ENCODE assay signal across 8 cellular contexts in the genomic region with DNA sequence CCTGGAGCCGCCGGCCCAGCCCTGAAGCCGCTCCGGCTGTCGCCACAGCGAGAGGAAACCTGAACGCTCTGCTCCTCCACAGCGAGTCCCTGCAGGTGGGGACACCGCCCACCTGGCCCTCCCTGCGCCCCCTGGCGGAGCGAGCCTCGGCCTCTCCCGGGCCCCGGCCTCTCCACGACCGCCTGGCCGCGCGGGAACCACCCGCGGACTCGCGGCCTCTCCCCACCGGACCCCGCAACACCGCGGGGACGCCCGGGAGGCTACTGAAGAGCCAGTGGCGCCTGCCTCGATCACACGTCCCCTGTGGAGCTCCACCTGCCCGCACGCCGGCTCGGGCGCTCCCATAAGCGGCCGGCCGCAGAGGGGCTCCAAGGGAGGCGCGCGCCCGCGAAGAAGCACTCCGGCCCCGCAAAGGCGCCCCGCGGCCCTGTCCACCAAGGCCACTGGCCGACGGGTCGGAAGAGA.
DNase-seq lines count a peak whose midpoint lies in the region; ATAC-seq and TF ChIP-seq lines count a peak whose summit lies in the region.

No MANE protein-coding gene starts in this region.

- in situ Hi-C loops in mammary epithelial cell (cut with MboI; ENCODE audit: low sequenced_read_pairs in 2 of 2) = no loop called here

- no peaks in the 10 kb centered on the region for H3K9me3 Mint-ChIP-seq in CD8-positive, alpha-beta memory T cell

- 4% methylated on average over 41 of the region's 54 CpGs for WGBS in mammary epithelial cell (ENCODE audit: low coverage, missing lambda C conversion rate)

- H3K4me3 Mint-ChIP-seq in CD8-positive, alpha-beta memory T cell = peak overlapping the region in 4 of 7 donors; percentile 10 to 66 (median 56)

- no peaks in the 10 kb centered on the region for H3K27me3 ChIP-seq in CD8-positive, alpha-beta memory T cell (ENCODE audit: insufficient read depth, low read length, poor library complexity, severe bottlenecking)
- H3K27me3 ChIP-seq in mammary epithelial cell (ENCODE audit: insufficient read depth, low read length) = no peaks in the 10 kb centered on the region

- no peaks in the 10 kb centered on the region for H3K9me3 ChIP-seq in CD8-positive, alpha-beta memory T cell (ENCODE audit: low read length)
- H3K9me3 ChIP-seq in mammary epithelial cell (replicated peaks; ENCODE audit: insufficient read depth, low read length) = no peaks in the 10 kb centered on the region

- H3K27me3 Mint-ChIP-seq in CD8-positive, alpha-beta memory T cell = peaks cover 13 to 25% of the 10 kb centered on the region in 2 donors

- peak overlapping the region; percentile 85 for H2AFZ ChIP-seq in mammary epithelial cell (ENCODE audit: low read depth, low read length)

- ATAC-seq in left colon = peak; percentile 100

- peaks cover 22% of the 10 kb centered on the region for H3K4me1 ChIP-seq in CD8-positive, alpha-beta memory T cell (ENCODE audit: insufficient read depth, low read length)
- peaks cover 8% of the 10 kb centered on the region for H3K4me1 ChIP-seq in mammary epithelial cell (ENCODE audit: insufficient read depth, low read length)

- H3K9ac ChIP-seq in mammary epithelial cell (ENCODE audit: insufficient read depth, low read length) = no peak overlapping the region

- peak overlapping the region; percentile 39 for H3K4me3 ChIP-seq in CD8-positive, alpha-beta memory T cell (ENCODE audit: low read length)
- H3K4me3 ChIP-seq in mammary epithelial cell (replicated peaks in 1 of 3; ENCODE audit: insufficient read depth in 1 of 3, low read depth in 2 of 3, low read length in 3 of 3) = peak overlapping the region; percentile 32 to 37 (median 33)

- CTCF ChIA-PET in CD8-positive, alpha-beta memory T cell (lab: Charles Lee) = interaction anchor here (0.8 to 4.0 kb wide), 39 partner anchors 10 to 281 kb away, joined by 3 to 29 read pairs (median 4); no protein-coding TSS in a partner anchor
- CTCF ChIA-PET in mammary epithelial cell (lab: Charles Lee; ENCODE audit: low non-redundant PET) = interaction anchor here (0.6 to 0.7 kb wide), 2 partner anchors 90 to 204 kb away, joined by 3 to 4 read pairs; no protein-coding TSS in a partner anchor

- no peak overlapping the region for H3K27ac Mint-ChIP-seq in CD8-positive, alpha-beta memory T cell

- no peaks in the 10 kb centered on the region for H3K79me2 ChIP-seq in mammary epithelial cell (ENCODE audit: insufficient read depth, low read length)

- POLR2A ChIA-PET in CD8-positive, alpha-beta memory T cell (lab: Charles Lee) = interaction anchor here (1.0 kb wide), 1 partner anchor 201 kb away, joined by 5 read pairs; no protein-coding TSS in a partner anchor

- H3K4me2 ChIP-seq in mammary epithelial cell (ENCODE audit: insufficient read depth, low read depth, low read length) = peak overlapping the region; percentile 77

- TF ChIP-seq CTCF in mammary epithelial cell (conservative IDR thresholded peaks at IDR 0.05 in 1 of 2, IDR thresholded peaks at IDR 0.05 in 1 of 2; ENCODE audit: extremely low read depth in 1 of 2, insufficient read depth in 1 of 2, low read depth in 1 of 2, low read length in 2 of 2) = peak; percentile 39 to 68

- H3K27ac ChIP-seq in CD8-positive, alpha-beta memory T cell (ENCODE audit: low read depth, low read length) = no peak overlapping the region
- H3K27ac ChIP-seq in mammary epithelial cell (ENCODE audit: insufficient read depth, low read depth, low read length) = no peak overlapping the region

- intact Hi-C loops in mammary epithelial cell (cut with micrococcal nuclease) = loop anchor here (1.0 to 10.0 kb wide), 4 partner anchors 91 to 324 kb away; no protein-coding TSS in a partner anchor
- intact Hi-C loops in left colon (cut with DNase I, micrococcal nuclease) = loop anchor here in 1 of 2 donors (10.0 kb wide), 1 partner anchor 114 kb away; the partner anchor contains the start of gene KCNN3

- H3K36me3 Mint-ChIP-seq in CD8-positive, alpha-beta memory T cell = no peaks in the 10 kb centered on the region

- H3K36me3 ChIP-seq in CD8-positive, alpha-beta memory T cell (ENCODE audit: insufficient read depth, low read length) = no peaks in the 10 kb centered on the region
- no peaks in the 10 kb centered on the region for H3K36me3 ChIP-seq in mammary epithelial cell (ENCODE audit: insufficient read depth, low read length)

- dilution Hi-C loops in mammary epithelial cell (cut with HindIII; ENCODE audit: low sequenced_read_pairs) = no loop called here

- peak; percentile 76 to 86 (median 77) for DNase-seq in CD8-positive, alpha-beta memory T cell
- peak; percentile 60 for DNase-seq in HT-29 (ENCODE audit: low spot score)
- peak; percentile 74 to 79 (median 76) for DNase-seq in activated CD4-positive, CD25-positive, alpha-beta regulatory T cell (lab: John Stamatoyannopoulos, UW)
- DNase-seq in mammary epithelial cell = peak; percentile 30
- peak; percentile 47 to 83 for DNase-seq in left colon
- peak; percentile 64 to 82 (median 66) for DNase-seq in stimulated activated CD4-positive, alpha-beta T cell treated with anti-CD3 and anti-CD28 coated beads, TNF-alpha, amount 100 ng/mL, for 24 hours (ENCODE audit: low read depth in 3 of 3)
- DNase-seq in midbrain (lab: John Stamatoyannopoulos, UW) = no peak
- DNase-seq in DMS 273 (lab: John Stamatoyannopoulos, UW; ENCODE audit: unreplicated experiment) = no peak

- no peaks in the 10 kb centered on the region for H4K20me1 ChIP-seq in mammary epithelial cell (ENCODE audit: insufficient read depth, low read length)

- BruUV-seq in mammary epithelial cell (replicated peaks; lab: Mats Ljungman, UMichigan) = no TSS peak

- peaks cover 13 to 19% (median 14%) of the 10 kb centered on the region in 3 donors for H3K4me1 Mint-ChIP-seq in CD8-positive, alpha-beta memory T cell

Comparison
In these comparisons a context has a peak if more than half of its experiments do, and no peak if none do; other contexts are left out.
1. DNase-seq: peak in CD8-positive, alpha-beta memory T cell (5 of 5), HT-29 (single experiment), activated CD4-positive, CD25-positive, alpha-beta regulatory T cell (4 of 4), mammary epithelial cell (single experiment), left colon (2 of 2) and stimulated activated CD4-positive, alpha-beta T cell treated with anti-CD3 and anti-CD28 coated beads, TNF-alpha, amount 100 ng/mL, for 24 hours (3 of 3); none in midbrain (single experiment) and DMS 273 (single experiment).